In the genomic region with DNA sequence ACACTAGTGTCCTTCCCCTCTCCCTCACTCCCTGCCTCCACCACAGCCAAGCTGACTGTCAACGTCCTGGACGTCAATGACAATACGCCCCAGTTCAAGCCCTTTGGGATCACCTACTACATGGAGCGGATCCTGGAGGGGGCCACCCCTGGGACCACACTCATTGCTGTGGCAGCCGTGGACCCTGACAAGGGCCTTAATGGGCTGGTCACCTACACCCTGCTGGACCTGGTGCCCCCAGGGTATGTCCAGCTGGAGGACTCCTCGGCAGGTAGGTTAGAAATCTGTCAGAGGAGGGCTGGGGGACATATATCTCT, we compare ENCODE assay signal across 25 cellular contexts. TPM values are rescaled to one million over a fixed set of nuclear protein-coding genes. Genes with fewer than 3 reads are reported as not detected.
DNase-seq lines count a peak whose midpoint lies in the region; ATAC-seq, FAIRE-seq and TF ChIP-seq lines count a peak whose summit lies in the region.
"Had no signal": no experiment of that assay in that cellular context is flagged by ENCODE, and none has a peak within 500 bp of the region (broad histone marks: within the 10 kb centered on the region; RNA-seq: fewer than 3 reads in every experiment).

No MANE protein-coding gene starts in this region.

- H3K36me3 Mint-ChIP-seq in activated B cell treated with CpG ODN at 0.5 μM for 24 hours (ENCODE audit: low read depth) (no peaks in the 10 kb centered on the region), osteocyte (ENCODE audit: unreplicated experiment) (no peaks in the 10 kb centered on the region)
- H3K36me3 Mint-ChIP-seq: CD14-positive monocyte had no signal

- TF ChIP-seq EP300 in K562 (IDR thresholded peaks at IDR 0.05; ENCODE audit: low read length), result no peak

- H3K4me1 Mint-ChIP-seq in activated B cell treated with CpG ODN at 0.5 μM for 24 hours, result peaks cover 21% of the 10 kb centered on the region
- H3K4me1 Mint-ChIP-seq in osteocyte (ENCODE audit: unreplicated experiment), result no peaks in the 10 kb centered on the region
- H3K4me1 Mint-ChIP-seq: GM23338 had no signal

- ATAC-seq in activated B cell treated with CpG ODN at 0.5 μM for 24 hours (ENCODE audit: low read depth) (no peak), K562 (no peak), GM21786 (IDR thresholded peaks at IDR 0.05; ENCODE audit: unreplicated experiment) (no peak)
- ATAC-seq: GM12878, GM23338 had no signal

- H3K27ac Mint-ChIP-seq in activated B cell treated with CpG ODN at 0.5 μM for 24 hours (peak overlapping the region; percentile 24), osteocyte (ENCODE audit: unreplicated experiment) (no peak overlapping the region)
- H3K27ac Mint-ChIP-seq: CD4-positive, alpha-beta T cell; GM23338; HFFc6 had no signal

- in situ Hi-C loops in K562 (cut with MboI), result no loop called here

- BruUV-seq in K562 (replicated peaks; lab: Mats Ljungman, UMichigan), result no TSS peak

- no peak for TF ChIP-seq RAD21 in K562 (CRISPR knock-in tag; conservative IDR thresholded peaks at IDR 0.05 in 1 of 2, IDR thresholded peaks at IDR 0.05 in 1 of 2)

- H3K27ac ChIP-seq in HL-60 (replicated peaks) (peak overlapping the region; percentile 60), K562 (ENCODE audit: extremely low read depth, low read depth, low read length) (peak overlapping the region; percentile 67; the same call in 2 of the 3 replicates), osteoblast (ENCODE audit: low read depth, low read length) (no peak overlapping the region)
- H3K27ac ChIP-seq: A549; BLaER1 treated with 17β-estradiol and CSF1 and Interleukin-3, amounts not matched to agents 10 nM and 100 nM had no signal

- WGBS in K562 (ENCODE audit: insufficient coverage, low coverage, missing lambda C conversion rate), result 49% methylated on average over 6 of the region's 6 CpGs

- CTCF ChIA-PET in activated B cell treated with CpG ODN at 0.5 μM for 24 hours (lab: Charles Lee), result no interaction called here
- CTCF ChIA-PET in K562 (lab: Yijun Ruan, JAX; ENCODE audit: low intra/inter-chr PET ratio), result no interaction called here

- H3K9ac ChIP-seq in K562 (ENCODE audit: insufficient read depth in 1 of 2, low read depth in 2 of 2, low read length in 2 of 2), result peak overlapping the region; percentile 3 to 13; a peak in 2 of 4 replicates
- H3K9ac ChIP-seq: BLaER1 treated with 17β-estradiol and CSF1 and Interleukin-3, amounts not matched to agents 10 nM and 100 nM had no signal

- H2AFZ ChIP-seq in K562 (ENCODE audit: low read depth, low read length) (peak overlapping the region; percentile 80), osteoblast (ENCODE audit: low read length) (no peak overlapping the region)
- H2AFZ ChIP-seq: GM23338 had no signal

- peak overlapping the region; percentile 64; the same call in 1 of the 2 replicates for H3K4me2 ChIP-seq in K562 (ENCODE audit: insufficient read depth, low read length)
- H3K4me2 ChIP-seq in osteoblast (ENCODE audit: insufficient read depth, low read length), result no peak overlapping the region
- H3K4me2 ChIP-seq: A549, GM23338 had no signal

- H3K27me3 ChIP-seq in HL-60 (ENCODE audit: insufficient read depth, poor library complexity, severe bottlenecking), result no peaks in the 10 kb centered on the region
- H3K27me3 ChIP-seq in K562 (ENCODE audit: control insufficient read depth in 2 of 2, insufficient read depth in 2 of 2, low read length in 2 of 2), result peaks cover 4 to 5% of the 10 kb centered on the region in 2 experiments; a peak in 3 of 5 replicates
- no peaks in the 10 kb centered on the region for H3K27me3 ChIP-seq in osteoblast (ENCODE audit: insufficient read depth, low read length)
- H3K27me3 ChIP-seq: BE2C; BLaER1 treated with 17β-estradiol and CSF1 and Interleukin-3, amounts not matched to agents 10 nM and 100 nM had no signal

- TF ChIP-seq CTCF in HL-60 (IDR thresholded peaks at IDR 0.05; ENCODE audit: insufficient read depth, low read length) (no peak), activated B cell treated with CpG ODN at 0.5 μM for 24 hours (IDR thresholded peaks at IDR 0.05) (no peak), K562 (IDR thresholded peaks at IDR 0.05 in 2 of 3, conservative IDR thresholded peaks at IDR 0.05 in 1 of 3; ENCODE audit: insufficient read depth in 2 of 3, low read depth in 1 of 3, low read length in 3 of 3) (no peak), osteoblast (IDR thresholded peaks at IDR 0.05; ENCODE audit: extremely low read depth, low read depth, low read length) (no peak), osteocyte (IDR thresholded peaks at IDR 0.05) (no peak)

- H3K4me1 ChIP-seq in K562 (replicated peaks in 1 of 2; ENCODE audit: control insufficient read depth in 2 of 2, insufficient read depth in 2 of 2, low read length in 2 of 2) (peaks cover 22 to 30% of the 10 kb centered on the region in 2 experiments), osteoblast (ENCODE audit: insufficient read depth, low read length) (no peaks in the 10 kb centered on the region)
- H3K4me1 ChIP-seq: HAP-1 had no signal

- no peaks in the 10 kb centered on the region for H3K9me3 Mint-ChIP-seq in activated B cell treated with CpG ODN at 0.5 μM for 24 hours
- H3K9me3 Mint-ChIP-seq in osteocyte (ENCODE audit: unreplicated experiment), result peaks cover 4% of the 10 kb centered on the region
- H3K9me3 Mint-ChIP-seq: CD4-positive, alpha-beta T cell; CD8-positive, alpha-beta memory T cell; GM23338; HFFc6 had no signal

- POLR2A ChIA-PET in activated B cell treated with CpG ODN at 0.5 μM for 24 hours (lab: Charles Lee), result no interaction called here
- POLR2A ChIA-PET in K562 (lab: Yijun Ruan, JAX), result interaction anchor here (0.6 to 0.8 kb wide), 2 partner anchors 31 to 167 kb away, joined by 3 read pairs; no protein-coding TSS in a partner anchor

- H3K36me3 ChIP-seq in K562 (ENCODE audit: control insufficient read depth, insufficient read depth, low read length), result no peaks in the 10 kb centered on the region
- H3K36me3 ChIP-seq in osteoblast (ENCODE audit: insufficient read depth, low read length), result no peaks in the 10 kb centered on the region
- H3K36me3 ChIP-seq: BE2C; BLaER1 treated with 17β-estradiol and CSF1 and Interleukin-3, amounts not matched to agents 10 nM and 100 nM; HAP-1 had no signal

- H4K20me1 ChIP-seq in K562 (replicated peaks; ENCODE audit: control insufficient read depth, insufficient read depth, low read length) (no peaks in the 10 kb centered on the region), osteoblast (ENCODE audit: insufficient read depth, low read length) (no peaks in the 10 kb centered on the region)

- H3K4me3 ChIP-seq in HL-60 (replicated peaks; ENCODE audit: insufficient read depth, low read length) (no peak overlapping the region), K562 (no peak overlapping the region), osteoblast (ENCODE audit: insufficient read depth, low read length) (no peak overlapping the region)
- H3K4me3 ChIP-seq: A549; BLaER1 treated with 17β-estradiol and CSF1 and Interleukin-3, amounts not matched to agents 10 nM and 100 nM; GM12878; GM23338; HAP-1 had no signal

- peaks cover 8% of the 10 kb centered on the region for H3K9me1 ChIP-seq in K562 (ENCODE audit: control insufficient read depth, insufficient read depth, low read length)

- DNase-seq in HL-60 (ENCODE audit: low read depth in 1 of 2, low spot score in 1 of 2), result no peak
- DNase-seq in activated B cell treated with CpG ODN at 0.5 μM for 24 hours, result no peak
- no peak for DNase-seq in K562 (ENCODE audit: extremely low read depth in 1 of 4, low spot score in 3 of 4)
- DNase-seq in osteoblast (ENCODE audit: insufficient read length, low spot score, missing footprints), result peak; percentile 65
- DNase-seq in activated effector memory CD4-positive, alpha-beta T cell treated with anti-CD3 and anti-CD28 coated beads, Interleukin-2, amount 50 U/mL, for 16 hours, result no peak
- no peak for DNase-seq in osteocyte (ENCODE audit: extremely low spot score, unreplicated experiment)
- DNase-seq: 8988T; ACHN; BE2C; CD4-positive, alpha-beta T cell; CD8-positive, alpha-beta memory T cell; DMS 273 treated with DMSO at 0.1 percent for 48 hours; DMS79; EL; HFFc6 had no signal

- no peaks in the 10 kb centered on the region for H3K27me3 Mint-ChIP-seq in activated B cell treated with CpG ODN at 0.5 μM for 24 hours
- H3K27me3 Mint-ChIP-seq in osteocyte (ENCODE audit: unreplicated experiment), result peaks cover 3% of the 10 kb centered on the region
- H3K27me3 Mint-ChIP-seq: CD4-positive, alpha-beta T cell had no signal

- no peaks in the 10 kb centered on the region for H3K79me2 ChIP-seq in K562 (ENCODE audit: control insufficient read depth, insufficient read depth, low read length)
- no peaks in the 10 kb centered on the region for H3K79me2 ChIP-seq in osteoblast (ENCODE audit: insufficient read depth, low read length)

- no peak for TF ChIP-seq POLR2A in K562 (conservative IDR thresholded peaks at IDR 0.05)

- intact Hi-C loops in activated B cell treated with CpG ODN at 0.5 μM for 24 hours (cut with micrococcal nuclease) (no loop called here), K562 (cut with micrococcal nuclease) (no loop called here)

- H3K4me3 Mint-ChIP-seq in activated B cell treated with CpG ODN at 0.5 μM for 24 hours (no peak overlapping the region), osteocyte (ENCODE audit: unreplicated experiment) (no peak overlapping the region)
- H3K4me3 Mint-ChIP-seq: CD14-positive monocyte; CD4-positive, alpha-beta T cell; CD8-positive, alpha-beta memory T cell; GM23338; HFFc6 had no signal

- FAIRE-seq in K562 (lab: Jason Lieb, UNC), result no peak
- FAIRE-seq: A549, D721Med, GM12878, GM19239, H54 had no signal

- no peaks in the 10 kb centered on the region for H3K9me3 ChIP-seq in K562 (replicated peaks; ENCODE audit: control insufficient read depth, insufficient read depth, low read depth, low read length)
- no peaks in the 10 kb centered on the region for H3K9me3 ChIP-seq in osteoblast (ENCODE audit: low read depth, low read length)
- H3K9me3 ChIP-seq: A549; BE2C; BLaER1 treated with 17β-estradiol and CSF1 and Interleukin-3, amounts not matched to agents 10 nM and 100 nM; HAP-1 had no signal

RNA-seq across cellular contexts. Expression of a gene that starts 24.9 kb away (rescaled TPM):
- total RNA-seq in activated B cell treated with CpG ODN at 0.5 μM for 24 hours, result 20.9 and 21.4 TPM in 2 replicates
- total RNA-seq in K562 (2011; cell fraction: chromatin; rRNA removed; ENCODE audit: low replicate concordance), result 4.2 and 14.4 TPM in 2 replicates
- total RNA-seq in K562 (2011; cell fraction: nucleolus; rRNA removed), result 9.6 and 14.8 TPM in 2 replicates
- 9.2 and 10.6 TPM in 2 replicates for total RNA-seq in K562 (2011; cell fraction: nucleoplasm; rRNA removed)
- total RNA-seq in K562 (2014; rRNA removed), result 12.7 and 13.1 TPM in 2 replicates
- 2.4 and 3.0 TPM in 2 replicates for total RNA-seq in K562 (2014; rRNA removed; fragmentation: Illumina TruSeq; extraction: Trizol)
- total RNA-seq in K562 (2015; rRNA removed; fragmentation: Illumina TruSeq; extraction: Trizol), result 20.1 and 20.5 TPM in 2 replicates
- 15.2 and 15.7 TPM in 2 replicates for total RNA-seq in K562 (2021)
- polyA plus RNA-seq in K562 (2011; rRNA removed), result 6.3 and 7.9 TPM in 2 replicates
- polyA plus RNA-seq in K562 (2011; cell fraction: cytosol; rRNA removed), result 4.8 and 19.8 TPM in 2 replicates
- polyA plus RNA-seq in K562 (2011; cell fraction: nucleus; rRNA removed), result 7.5 and 24.7 TPM in 2 replicates
- 17.5 and 209 TPM in 2 replicates for polyA plus RNA-seq in K562 (2012)
- 12.1 and 15.1 TPM in 2 replicates for polyA plus RNA-seq in K562 (2014; fragmentation: Illumina TruSeq; extraction: Trizol)
- under 1 TPM; 0.14 to 0.41 TPM for polyA plus RNA-seq in K562 (2014; fragmentation: Nextera tagmentation; extraction: Ambion mirVana)
- polyA plus RNA-seq in K562 (2014; rRNA removed), result 9.3 and 12.6 TPM in 2 replicates
- polyA minus RNA-seq in K562 (2011; rRNA and poly(A)+ RNA removed), result 2.1 and 6.2 TPM in 2 replicates
- polyA minus RNA-seq in K562 (2011; cell fraction: cytosol; rRNA and poly(A)+ RNA removed), result 4.9 and 8.1 TPM in 2 replicates
- 6.1 and 8.9 TPM in 2 replicates for polyA minus RNA-seq in K562 (2011; cell fraction: nucleus; rRNA and poly(A)+ RNA removed)
- total RNA-seq in osteoblast, result 69.5 and 75.3 TPM in 2 replicates
- 0.16 and 0.75 TPM in 2 replicates for total RNA-seq in osteocyte

RNA-seq across cellular contexts. Expression of a gene that starts 52.8 kb away (rescaled TPM):
- 207 and 210 TPM in 2 replicates for total RNA-seq in activated B cell treated with CpG ODN at 0.5 μM for 24 hours
- total RNA-seq in K562 (2011; cell fraction: chromatin; rRNA removed; ENCODE audit: low replicate concordance), result 516 and 975 TPM in 2 replicates
- total RNA-seq in K562 (2011; cell fraction: nucleolus; rRNA removed), result 1,506 and 1,517 TPM in 2 replicates
- 977 and 1,240 TPM in 2 replicates for total RNA-seq in K562 (2011; cell fraction: nucleoplasm; rRNA removed)
- 300 and 431 TPM in 2 replicates for total RNA-seq in K562 (2014; rRNA removed)
- total RNA-seq in K562 (2014; rRNA removed; fragmentation: Illumina TruSeq; extraction: Trizol), result 231 and 245 TPM in 2 replicates
- total RNA-seq in K562 (2015; rRNA removed; fragmentation: Illumina TruSeq; extraction: Trizol), result 354 and 357 TPM in 2 replicates
- total RNA-seq in K562 (2021), result 458 and 473 TPM in 2 replicates
- 613 and 630 TPM in 2 replicates for polyA plus RNA-seq in K562 (2011; rRNA removed)
- 632 and 704 TPM in 2 replicates for polyA plus RNA-seq in K562 (2011; cell fraction: cytosol; rRNA removed)
- polyA plus RNA-seq in K562 (2011; cell fraction: nucleus; rRNA removed), result 504 and 505 TPM in 2 replicates
- polyA plus RNA-seq in K562 (2012), result 541 and 1,183 TPM in 2 replicates
- polyA plus RNA-seq in K562 (2014; fragmentation: Illumina TruSeq; extraction: Trizol), result 439 and 442 TPM in 2 replicates
- polyA plus RNA-seq in K562 (2014; fragmentation: Nextera tagmentation; extraction: Ambion mirVana), result 100 to 1,000 TPM; 429 to 700 TPM
- polyA plus RNA-seq in K562 (2014; rRNA removed), result 399 and 425 TPM in 2 replicates
- polyA minus RNA-seq in K562 (2011; rRNA and poly(A)+ RNA removed), result 379 and 426 TPM in 2 replicates
- 290 and 309 TPM in 2 replicates for polyA minus RNA-seq in K562 (2011; cell fraction: cytosol; rRNA and poly(A)+ RNA removed)
- polyA minus RNA-seq in K562 (2011; cell fraction: nucleus; rRNA and poly(A)+ RNA removed), result 87.5 and 138 TPM in 2 replicates
- 1,248 and 1,391 TPM in 2 replicates for total RNA-seq in osteoblast
- total RNA-seq in osteocyte, result 1,262 and 1,314 TPM in 2 replicates
